ENCODE assay signal across 10 cellular contexts in the genomic region with DNA sequence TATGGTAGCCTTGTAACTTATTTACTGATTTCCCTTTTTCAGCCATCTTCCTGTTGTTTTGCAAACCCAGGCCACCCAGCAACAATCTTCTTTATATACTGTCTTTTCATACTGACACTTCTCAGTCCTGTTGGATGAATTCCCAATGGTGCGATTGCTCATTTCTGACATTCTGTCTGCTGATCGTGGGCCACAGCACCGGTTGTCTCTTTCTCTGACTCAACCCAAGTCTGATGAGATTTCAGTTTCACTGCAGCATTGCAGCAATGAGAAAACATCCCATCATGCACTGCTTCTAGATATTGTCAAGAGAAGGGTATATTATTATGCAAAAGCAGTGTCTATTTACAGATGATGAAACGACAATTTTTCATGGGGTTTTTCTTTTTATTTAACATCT.
DNase-seq lines count a peak whose midpoint lies in the region; ATAC-seq, FAIRE-seq and TF ChIP-seq lines count a peak whose summit lies in the region.
"Had no signal": no experiment of that assay in that cellular context is flagged by ENCODE, and none has a peak within 500 bp of the region (broad histone marks: within the 10 kb centered on the region; RNA-seq: fewer than 3 reads in every experiment).

No MANE protein-coding gene starts in this region.

- WGBS in pancreas, 2 donors = 54 to 60% methylated on average over 4 of the region's 4 CpGs
- WGBS in upper lobe of left lung, 2 donors = 68 to 76% methylated on average over 4 of the region's 4 CpGs

- no peak overlapping the region for H3K4me3 Mint-ChIP-seq in activated T-helper 1 cell treated with anti-CD3 and anti-CD28 coated beads, Interleukin-12 subunit alpha, Interleukin-12 subunit beta, Interleukin-2, Interleukin-4 antibody, amounts not matched to agents 30 ng/mL and 10 ng/mL and 1 ng/mL, durations not matched to agents 14 hours and 24 hours and 36 hours
- H3K4me3 Mint-ChIP-seq: activated naive CD4-positive, alpha-beta T cell treated with anti-CD3 and anti-CD28 coated beads, Interleukin-2, amount 50 U/mL, for 24 hours had no signal

- no peak for TF ChIP-seq EP300 in upper lobe of left lung (IDR thresholded peaks at IDR 0.05)

- TF ChIP-seq POLR2A in upper lobe of left lung (IDR thresholded peaks at IDR 0.05) = no peak

- H3K36me3 ChIP-seq in pancreas (no peaks in the 10 kb centered on the region), upper lobe of left lung (no peaks in the 10 kb centered on the region)

- no peaks in the 10 kb centered on the region for H3K9me3 Mint-ChIP-seq in activated T-helper 1 cell treated with anti-CD3 and anti-CD28 coated beads, Interleukin-12 subunit alpha, Interleukin-12 subunit beta, Interleukin-2, Interleukin-4 antibody, amounts not matched to agents 30 ng/mL and 10 ng/mL and 1 ng/mL, durations not matched to agents 14 hours and 24 hours and 36 hours
- H3K9me3 Mint-ChIP-seq: activated naive CD4-positive, alpha-beta T cell treated with anti-CD3 and anti-CD28 coated beads, Interleukin-2, amount 50 U/mL, for 24 hours had no signal

- FAIRE-seq in pancreas (lab: Jason Lieb, UNC) = no peak

- peak; percentile 75 for ATAC-seq in GM19463 (IDR thresholded peaks at IDR 0.05; ENCODE audit: unreplicated experiment)
- ATAC-seq in HG03175 (IDR thresholded peaks at IDR 0.05; ENCODE audit: unreplicated experiment) = peak; percentile 84
- no peak for ATAC-seq in pancreas
- no peak for ATAC-seq in upper lobe of left lung (ENCODE audit: low FRiP score in 2 of 2)

- H3K9me3 ChIP-seq in pancreas = no peaks in the 10 kb centered on the region
- H3K9me3 ChIP-seq in upper lobe of left lung = no peaks in the 10 kb centered on the region

- no peaks in the 10 kb centered on the region for H3K4me1 Mint-ChIP-seq in activated T-helper 1 cell treated with anti-CD3 and anti-CD28 coated beads, Interleukin-12 subunit alpha, Interleukin-12 subunit beta, Interleukin-2, Interleukin-4 antibody, amounts not matched to agents 30 ng/mL and 10 ng/mL and 1 ng/mL, durations not matched to agents 14 hours and 24 hours and 36 hours (ENCODE audit: low read depth)
- H3K4me1 Mint-ChIP-seq: activated naive CD4-positive, alpha-beta T cell treated with anti-CD3 and anti-CD28 coated beads, Interleukin-2, amount 50 U/mL, for 24 hours had no signal

- TF ChIP-seq CTCF in cardiac fibroblast (IDR thresholded peaks at IDR 0.05; ENCODE audit: low read depth, low read length) (no peak), pancreas (IDR thresholded peaks at IDR 0.05) (no peak), upper lobe of left lung (IDR thresholded peaks at IDR 0.05) (no peak)

- no peak overlapping the region for H3K27ac ChIP-seq in pancreas
- H3K27ac ChIP-seq in upper lobe of left lung = no peak overlapping the region

- no peak overlapping the region for H3K27ac Mint-ChIP-seq in activated T-helper 1 cell treated with anti-CD3 and anti-CD28 coated beads, Interleukin-12 subunit alpha, Interleukin-12 subunit beta, Interleukin-2, Interleukin-4 antibody, amounts not matched to agents 30 ng/mL and 10 ng/mL and 1 ng/mL, durations not matched to agents 14 hours and 24 hours and 36 hours
- H3K27ac Mint-ChIP-seq: activated naive CD4-positive, alpha-beta T cell treated with anti-CD3 and anti-CD28 coated beads, Interleukin-2, amount 50 U/mL, for 24 hours had no signal

- H3K4me3 ChIP-seq in cardiac fibroblast (replicated peaks in 1 of 2; ENCODE audit: low read depth in 2 of 2, low read length in 2 of 2) (no peak overlapping the region), pancreas (no peak overlapping the region), upper lobe of left lung (no peak overlapping the region)

- no peaks in the 10 kb centered on the region for H3K36me3 Mint-ChIP-seq in activated T-helper 1 cell treated with anti-CD3 and anti-CD28 coated beads, Interleukin-12 subunit alpha, Interleukin-12 subunit beta, Interleukin-2, Interleukin-4 antibody, amounts not matched to agents 30 ng/mL and 10 ng/mL and 1 ng/mL, durations not matched to agents 14 hours and 24 hours and 36 hours (ENCODE audit: low read depth)
- H3K36me3 Mint-ChIP-seq: activated naive CD4-positive, alpha-beta T cell treated with anti-CD3 and anti-CD28 coated beads, Interleukin-2, amount 50 U/mL, for 24 hours had no signal

- no peaks in the 10 kb centered on the region for H3K4me1 ChIP-seq in pancreas
- H3K4me1 ChIP-seq in upper lobe of left lung = no peaks in the 10 kb centered on the region

- H3K27me3 Mint-ChIP-seq in activated T-helper 1 cell treated with anti-CD3 and anti-CD28 coated beads, Interleukin-12 subunit alpha, Interleukin-12 subunit beta, Interleukin-2, Interleukin-4 antibody, amounts not matched to agents 30 ng/mL and 10 ng/mL and 1 ng/mL, durations not matched to agents 14 hours and 24 hours and 36 hours (ENCODE audit: insufficient read depth) = no peaks in the 10 kb centered on the region
- H3K27me3 Mint-ChIP-seq: activated naive CD4-positive, alpha-beta T cell treated with anti-CD3 and anti-CD28 coated beads, Interleukin-2, amount 50 U/mL, for 24 hours had no signal

- intact Hi-C loops in activated T-helper 1 cell treated with anti-CD3 and anti-CD28 coated beads, Interleukin-12 subunit alpha, Interleukin-12 subunit beta, Interleukin-2, Interleukin-4 antibody, amounts not matched to agents 30 ng/mL and 10 ng/mL and 1 ng/mL, durations not matched to agents 14 hours and 24 hours and 36 hours (cut with micrococcal nuclease) = no loop called here
- intact Hi-C loops in pancreas (cut with DNase I) = no loop called here

- peak; percentile 68 for DNase-seq in GM03348 (ENCODE audit: low spot score)
- DNase-seq in cardiac fibroblast (ENCODE audit: low read depth in 2 of 2) = peak; percentile 46 to 83
- DNase-seq in activated T-helper 1 cell treated with anti-CD3 and anti-CD28 coated beads, Interleukin-12 subunit alpha, Interleukin-12 subunit beta, Interleukin-2, Interleukin-4 antibody, amounts not matched to agents 30 ng/mL and 10 ng/mL and 1 ng/mL, durations not matched to agents 14 hours and 24 hours and 36 hours (ENCODE audit: low spot score) = no peak
- no peak for DNase-seq in pancreas
- no peak for DNase-seq in upper lobe of left lung
- DNase-seq in NK-92 treated with Interleukin-12 subunit alpha and Interleukin-12 subunit beta, amount 100 ng/mL, for 24 hours (lab: John Stamatoyannopoulos, UW) = no peak
- DNase-seq: NCI-H69 had no signal

- H3K27me3 ChIP-seq in pancreas (peaks cover 0 to 14% (median 0%) of the 10 kb centered on the region in 4 donors), upper lobe of left lung (no peaks in the 10 kb centered on the region)

Comparison
In these comparisons a context has a peak if more than half of its experiments do, and no peak if none do; other contexts are left out.
1. DNase-seq: peak in GM03348 (single experiment) and cardiac fibroblast (2 of 2); none in activated T-helper 1 cell treated with anti-CD3 and anti-CD28 coated beads, Interleukin-12 subunit alpha, Interleukin-12 subunit beta, Interleukin-2, Interleukin-4 antibody, amounts not matched to agents 30 ng/mL and 10 ng/mL and 1 ng/mL, durations not matched to agents 14 hours and 24 hours and 36 hours (single experiment), pancreas (0 of 6), upper lobe of left lung (0 of 2) and NK-92 treated with Interleukin-12 subunit alpha and Interleukin-12 subunit beta, amount 100 ng/mL, for 24 hours (single experiment).
2. ATAC-seq: peak in GM19463 (single experiment) and HG03175 (single experiment); none in pancreas (0 of 4) and upper lobe of left lung (0 of 2).